9 cellular contexts compared by ENCODE assay signal in genomic region chr4:82044141-82044993, GRCh38.
DNase-seq lines count a peak whose midpoint lies in the region; ATAC-seq, FAIRE-seq and TF ChIP-seq lines count a peak whose summit lies in the region.
"Had no signal": no experiment of that assay in that cellular context is flagged by ENCODE, and none has a peak within 500 bp of the region (broad histone marks: within the 10 kb centered on the region; RNA-seq: fewer than 3 reads in every experiment).

No MANE protein-coding gene starts in this region.

- TF ChIP-seq CTCF in A673 (conservative IDR thresholded peaks at IDR 0.05; ENCODE audit: low read depth, low read length) (no peak), mammary epithelial cell (conservative IDR thresholded peaks at IDR 0.05 in 1 of 2, IDR thresholded peaks at IDR 0.05 in 1 of 2; ENCODE audit: extremely low read depth in 1 of 2, insufficient read depth in 1 of 2, low read depth in 1 of 2, low read length in 2 of 2) (no peak)

- no peaks in the 10 kb centered on the region for H3K9me3 ChIP-seq in A673 (ENCODE audit: low read depth, low read length, poor library complexity, severe bottlenecking)
- no peaks in the 10 kb centered on the region for H3K9me3 ChIP-seq in mammary epithelial cell (replicated peaks; ENCODE audit: insufficient read depth, low read length)

- 0% methylated on average over 13 of the region's 75 CpGs for WGBS in mammary epithelial cell (ENCODE audit: low coverage, missing lambda C conversion rate)

- peak overlapping the region; percentile 99 for H3K4me2 ChIP-seq in mammary epithelial cell (ENCODE audit: insufficient read depth, low read depth, low read length)

- no peaks in the 10 kb centered on the region for H3K27me3 ChIP-seq in A673 (replicated peaks; ENCODE audit: insufficient read depth, low read depth, low read length, poor library complexity)
- no peaks in the 10 kb centered on the region for H3K27me3 ChIP-seq in mammary epithelial cell (ENCODE audit: insufficient read depth, low read length)

- H3K36me3 ChIP-seq in A673 (ENCODE audit: insufficient read depth, low read length, poor library complexity, severe bottlenecking) (no peaks in the 10 kb centered on the region), mammary epithelial cell (ENCODE audit: insufficient read depth, low read length) (no peaks in the 10 kb centered on the region)

- H3K4me1 ChIP-seq in A673 (ENCODE audit: insufficient read depth, low read length, poor library complexity, severe bottlenecking) (no peaks in the 10 kb centered on the region), mammary epithelial cell (ENCODE audit: insufficient read depth, low read length) (peaks cover 39% of the 10 kb centered on the region)

- CTCF ChIA-PET in A673 (lab: Charles Lee): interaction anchor here (0.6 kb wide), 1 partner anchor 240 kb away, joined by 4 read pairs; no protein-coding TSS in a partner anchor
- CTCF ChIA-PET in mammary epithelial cell (lab: Charles Lee; ENCODE audit: low non-redundant PET): no interaction called here

- peak overlapping the region; percentile 36 for H3K9ac ChIP-seq in mammary epithelial cell (ENCODE audit: insufficient read depth, low read length)

- ATAC-seq in GM18520 (IDR thresholded peaks at IDR 0.05; ENCODE audit: unreplicated experiment): no peak

- H4K20me1 ChIP-seq in mammary epithelial cell (ENCODE audit: insufficient read depth, low read length): no peaks in the 10 kb centered on the region

- BruUV-seq in A673 (replicated peaks; lab: Mats Ljungman, UMichigan): no TSS peak
- BruUV-seq in mammary epithelial cell (replicated peaks; lab: Mats Ljungman, UMichigan): no TSS peak

- POLR2A ChIA-PET in A673 (lab: Charles Lee; ENCODE audit: low non-redundant PET): no interaction called here

- dilution Hi-C loops in mammary epithelial cell (cut with HindIII; ENCODE audit: low sequenced_read_pairs): no loop called here

- H3K79me2 ChIP-seq in mammary epithelial cell (ENCODE audit: insufficient read depth, low read length): no peaks in the 10 kb centered on the region

- in situ Hi-C loops in mammary epithelial cell (cut with MboI; ENCODE audit: low sequenced_read_pairs in 2 of 2): no loop called here

- peak overlapping the region; percentile 95 for H2AFZ ChIP-seq in mammary epithelial cell (ENCODE audit: low read depth, low read length)

- DNase-seq in A673 (ENCODE audit: low spot score) (peak; percentile 71), GM19239 (ENCODE audit: insufficient read length, low spot score) (peak; percentile 9), NCI-H748 treated with DMSO at 0.1 percent for 48 hours (lab: John Stamatoyannopoulos, UW) (peak; percentile 28), mammary epithelial cell (peak; percentile 77), iris pigment epithelial cell (ENCODE audit: low read depth) (peak; percentile 43), OCI-M1 (lab: John Stamatoyannopoulos, UW) (no peak)

- H3K27ac ChIP-seq in A673 (ENCODE audit: low read depth, low read length, poor library complexity, severe bottlenecking) (no peak overlapping the region), mammary epithelial cell (ENCODE audit: insufficient read depth, low read depth, low read length) (no peak overlapping the region), skin epidermis (peak overlapping the region in 12 of 21 experiments; percentile 22 to 75 (median 58))

- intact Hi-C loops in A673 (cut with micrococcal nuclease; ENCODE audit: unreplicated experiment): no loop called here
- intact Hi-C loops in mammary epithelial cell (cut with micrococcal nuclease): loop anchor here (2.0 to 5.0 kb wide), 2 partner anchors 224 to 577 kb away; no protein-coding TSS in a partner anchor

- H3K4me3 ChIP-seq in A673 (ENCODE audit: low read depth, low read length, poor library complexity, severe bottlenecking) (peak overlapping the region; percentile 50), mammary epithelial cell (replicated peaks in 1 of 3; ENCODE audit: insufficient read depth in 1 of 3, low read depth in 2 of 3, low read length in 3 of 3) (peak overlapping the region; percentile 62 to 72 (median 65)), skin epidermis (peak overlapping the region; percentile 19 to 48 (median 34))

- FAIRE-seq in GM19239 (lab: Jason Lieb, UNC): no peak
- FAIRE-seq: GM18507 had no signal

Comparison
In these comparisons a context has a peak if more than half of its experiments do, and no peak if none do; other contexts are left out.
1. H3K27ac ChIP-seq: peak in skin epidermis (12 of 21); none in A673 (single experiment) and mammary epithelial cell (single experiment).
2. Peak in every context shown above with its lines, with median percentiles within 50 percentile points of each other: H3K4me3 ChIP-seq.